Comparison of ENCODE assay signal across 9 cellular contexts in the genomic region with DNA sequence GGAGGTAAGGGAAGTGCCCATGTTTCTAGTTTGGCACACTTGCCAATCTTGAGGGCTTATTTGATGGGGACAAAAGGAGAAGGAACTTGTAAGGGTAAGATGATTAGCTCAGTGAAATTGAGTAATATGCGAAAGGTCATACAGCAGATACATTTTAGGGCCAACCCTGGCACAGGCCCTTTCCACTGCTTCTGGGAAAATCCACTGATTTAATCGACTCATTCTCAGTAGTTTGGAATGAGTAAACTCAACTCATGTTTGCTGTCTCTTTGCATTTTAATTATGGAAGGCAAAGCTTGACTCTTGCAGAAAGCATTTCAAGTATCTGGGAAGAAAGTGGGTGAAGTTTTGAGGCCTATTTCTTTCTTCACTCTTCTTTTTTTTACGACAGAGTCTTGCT. TPM values are rescaled to one million over a fixed set of nuclear protein-coding genes. Genes with fewer than 3 reads are reported as not detected.
DNase-seq lines count a peak whose midpoint lies in the region; ATAC-seq and TF ChIP-seq lines count a peak whose summit lies in the region.
"Had no signal": no experiment of that assay in that cellular context is flagged by ENCODE, and none has a peak within 500 bp of the region (broad histone marks: within the 10 kb centered on the region; RNA-seq: fewer than 3 reads in every experiment).

No MANE protein-coding gene starts in this region.

- no peak overlapping the region for H3K4me3 Mint-ChIP-seq in IgD-negative memory B cell
- no peak overlapping the region for H3K4me3 Mint-ChIP-seq in endothelial cell (ENCODE audit: unreplicated experiment)

- H3K9me3 Mint-ChIP-seq in IgD-negative memory B cell (no peaks in the 10 kb centered on the region), endothelial cell (ENCODE audit: unreplicated experiment) (no peaks in the 10 kb centered on the region)

- H3K36me3 Mint-ChIP-seq in IgD-negative memory B cell, result peaks cover 10% of the 10 kb centered on the region
- peaks cover 4% of the 10 kb centered on the region for H3K36me3 Mint-ChIP-seq in endothelial cell (ENCODE audit: low read depth, unreplicated experiment)

- intact Hi-C loops in mucosa of descending colon (cut with DNase I, micrococcal nuclease) (no loop called here), dorsolateral prefrontal cortex (cut with DNase I) (no loop called here)

- peak; percentile 87 for DNase-seq in AG09319 (ENCODE audit: extremely low read depth, low read depth)
- peak; percentile 65 for DNase-seq in astrocyte of the spinal cord (ENCODE audit: low read depth, low spot score)
- no peak for DNase-seq in mucosa of descending colon
- DNase-seq in endothelial cell (ENCODE audit: low spot score), result no peak
- no peak for DNase-seq in dorsolateral prefrontal cortex

- ATAC-seq in mucosa of descending colon (peak; percentile 34), HG03439 (IDR thresholded peaks at IDR 0.05; ENCODE audit: unreplicated experiment) (no peak), HG02759 (IDR thresholded peaks at IDR 0.05; ENCODE audit: unreplicated experiment) (no peak)

- no peaks in the 10 kb centered on the region for H3K9me3 ChIP-seq in mucosa of descending colon

- H3K27me3 Mint-ChIP-seq in IgD-negative memory B cell, result no peaks in the 10 kb centered on the region
- H3K27me3 Mint-ChIP-seq in endothelial cell (ENCODE audit: unreplicated experiment), result no peaks in the 10 kb centered on the region

- peak overlapping the region in 2 of 59 donors; percentile 33 to 38 for H3K27ac ChIP-seq in dorsolateral prefrontal cortex
- H3K27ac ChIP-seq: KMS-11 had no signal

- H3K4me3 ChIP-seq in astrocyte of the spinal cord (ENCODE audit: low read depth, low read length), result no peak overlapping the region
- no peak overlapping the region for H3K4me3 ChIP-seq in mucosa of descending colon
- H3K4me3 ChIP-seq in dorsolateral prefrontal cortex, result no peak overlapping the region

- TF ChIP-seq CTCF in AG09319 (IDR thresholded peaks at IDR 0.05; ENCODE audit: low read depth, low read length), result no peak
- TF ChIP-seq CTCF in astrocyte of the spinal cord (IDR thresholded peaks at IDR 0.05; ENCODE audit: low read depth, low read length), result no peak
- no peak for TF ChIP-seq CTCF in mucosa of descending colon (IDR thresholded peaks at IDR 0.05)
- no peak for TF ChIP-seq CTCF in endothelial cell (IDR thresholded peaks at IDR 0.05; ENCODE audit: unreplicated experiment)
- TF ChIP-seq CTCF in dorsolateral prefrontal cortex (IDR thresholded peaks at IDR 0.05 in 54 of 56, conservative IDR thresholded peaks at IDR 0.05 in 2 of 56; ENCODE audit: low read depth in 1 of 56, partially characterized antibody in 56 of 56), result no peak

- peak overlapping the region in 2 of 3 donors; percentile 82 to 84 for H3K27ac Mint-ChIP-seq in IgD-negative memory B cell
- no peak overlapping the region for H3K27ac Mint-ChIP-seq in endothelial cell (ENCODE audit: unreplicated experiment)

- in situ Hi-C loops in astrocyte of the spinal cord (cut with HindIII; ENCODE audit: low sequenced_read_pairs), result no loop called here

- peaks cover 17 to 22% (median 20%) of the 10 kb centered on the region in 3 donors for H3K4me1 Mint-ChIP-seq in IgD-negative memory B cell
- H3K4me1 Mint-ChIP-seq in endothelial cell (ENCODE audit: unreplicated experiment), result peaks cover 5% of the 10 kb centered on the region

- H3K36me3 ChIP-seq in mucosa of descending colon (ENCODE audit: low read depth), result no peaks in the 10 kb centered on the region

- no peaks in the 10 kb centered on the region for H3K27me3 ChIP-seq in dorsolateral prefrontal cortex

- no peaks in the 10 kb centered on the region for H3K4me1 ChIP-seq in mucosa of descending colon (ENCODE audit: low read depth)

RNA-seq across cellular contexts. Expression of a gene that starts 20.0 kb away (rescaled TPM):
- 107 TPM for polyA plus RNA-seq in IgD-negative memory B cell
- total RNA-seq in mucosa of descending colon (10 to 100 TPM; 23.3 to 61.1 (median 28.5) TPM), endothelial cell (ENCODE audit: unreplicated experiment) (101 TPM), dorsolateral prefrontal cortex (100 to 1,000 TPM in 1 of 120 experiments, 10 to 100 TPM in 119; 57.3 to 113 (median 73.3) TPM)

RNA-seq across cellular contexts. Expression of a gene that starts 49.8 kb away (rescaled TPM):
- polyA plus RNA-seq in IgD-negative memory B cell, result 191 TPM
- total RNA-seq in mucosa of descending colon (100 to 1,000 TPM; 226 to 303 (median 300) TPM), endothelial cell (ENCODE audit: unreplicated experiment) (308 TPM), dorsolateral prefrontal cortex (100 to 1,000 TPM; 252 to 391 (median 313) TPM)

Comparison
In these comparisons a context has a peak if more than half of its experiments do, and no peak if none do; other contexts are left out.
1. DNase-seq: peak in AG09319 (single experiment) and astrocyte of the spinal cord (single experiment); none in mucosa of descending colon (0 of 3), endothelial cell (single experiment) and dorsolateral prefrontal cortex (0 of 10).